In the genomic region with DNA sequence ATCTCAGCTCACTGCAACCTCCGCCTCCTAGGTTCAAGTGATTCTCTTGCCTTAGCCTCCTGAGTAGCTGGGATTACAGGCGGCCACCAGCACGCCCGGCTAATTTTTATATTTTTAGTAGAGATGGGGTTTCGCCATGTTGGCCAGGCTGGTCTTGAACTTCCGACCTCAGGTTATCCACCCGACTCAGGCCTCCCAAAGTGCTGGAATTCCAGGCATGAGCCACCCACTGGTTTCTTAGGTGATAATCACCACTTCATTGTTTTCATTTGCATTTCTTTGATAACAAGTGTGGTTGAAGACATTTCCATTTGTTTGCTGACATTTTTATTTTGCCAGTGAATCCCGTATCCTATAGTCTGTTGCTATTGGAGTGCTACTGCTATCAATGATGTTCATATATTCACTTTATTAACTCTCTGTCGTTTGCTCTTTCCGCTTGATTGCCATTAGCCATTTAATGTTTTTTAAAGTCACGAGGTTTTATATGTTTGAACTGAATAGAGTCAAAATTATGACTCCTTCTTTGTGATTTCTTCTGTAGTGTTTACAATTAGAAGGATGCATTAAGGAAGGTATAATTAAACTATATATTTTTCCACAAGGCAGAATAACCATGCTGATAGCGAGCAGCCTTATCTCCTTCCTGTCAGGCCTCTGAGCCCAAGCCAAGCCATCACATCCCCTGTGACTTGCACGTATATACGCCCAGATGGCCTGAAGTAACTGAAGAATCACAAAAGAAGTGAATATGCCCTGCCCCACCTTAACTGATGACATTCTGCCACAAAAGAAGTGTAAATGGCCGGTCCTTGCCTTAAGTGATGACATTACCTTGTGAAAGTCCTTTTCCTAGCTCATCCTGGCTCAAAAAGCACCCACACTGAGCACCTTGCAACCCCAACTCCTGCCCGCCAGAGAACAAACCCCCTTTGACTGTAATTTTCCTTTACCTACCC, we compare ENCODE assay signal across 1 cellular context.
TF ChIP-seq lines count a peak whose summit lies in the region.
"Not testable (repeated sequence)": the region's sequence is repeated elsewhere in the genome, so short reads cannot be mapped to it uniquely, and the experiment has no call there.

No MANE protein-coding gene starts in this region.

TF ChIP-seq in K562, 482 proteins besides CTCF, POLR2A, EP300 and RAD21 (continued from another document):
- TF ChIP-seq NR2C2 (CRISPR knock-in tag; IDR thresholded peaks at IDR 0.05), result not testable (repeated sequence)
- TF ChIP-seq NR2C2 (tag; IDR thresholded peaks at IDR 0.05) (0 out of 2 replicates have a peak, but pooled peaks have one; percentile 25), RBFOX2 (IDR thresholded peaks at IDR 0.05; ENCODE audit: low read depth, low read length) (peak; percentile 40), CREM (IDR thresholded peaks at IDR 0.05; ENCODE audit: low read depth) (peak; percentile 56; the same call in 1 of the 2 replicates), DDX20 (tag; IDR thresholded peaks at IDR 0.05; ENCODE audit: low read depth) (0 out of 2 replicates have a peak, but pooled peaks have one; percentile 16), HDAC1 (IDR thresholded peaks at IDR 0.05) (peak in 1 of 2 experiments; percentile 45; a peak in 1 of 4 replicates), POLR2H (tag; IDR thresholded peaks at IDR 0.05; ENCODE audit: low read depth) (peak; percentile 62), RCOR1 (IDR thresholded peaks at IDR 0.05; ENCODE audit: borderline replicate concordance in 1 of 2, low read depth in 2 of 2, low read length in 2 of 2) (peak in 1 of 2 experiments; percentile 55; a peak in 2 of 4 replicates), NFRKB (IDR thresholded peaks at IDR 0.05; ENCODE audit: low read depth) (peak; percentile 78; the same call in 1 of the 2 replicates), ETV5 (CRISPR knock-in tag; IDR thresholded peaks at IDR 0.05; ENCODE audit: low read depth) (peak; percentile 73; the same call in 1 of the 2 replicates), NFE2 (IDR thresholded peaks at IDR 0.05; ENCODE audit: low read depth) (peak; percentile 52; the same call in 1 of the 2 replicates), ETV1 (tag; conservative IDR thresholded peaks at IDR 0.05; ENCODE audit: low read depth) (peak; percentile 93), SMARCA4 (IDR thresholded peaks at IDR 0.05) (peak; percentile 88), DPF2 (IDR thresholded peaks at IDR 0.05) (peak; percentile 93), ZNF589 (CRISPR knock-in tag; IDR thresholded peaks at IDR 0.05; ENCODE audit: low read depth) (0 out of 2 replicates have a peak, but pooled peaks have one; percentile 55), MAFG (tag; conservative IDR thresholded peaks at IDR 0.05) (0 out of 2 replicates have a peak, but pooled peaks have one; percentile 20), SMARCC2 (IDR thresholded peaks at IDR 0.05; ENCODE audit: low read depth) (peak; percentile 56; the same call in 1 of the 2 replicates), SUPT5H (IDR thresholded peaks at IDR 0.05) (0 out of 2 replicates have a peak, but pooled peaks have one; percentile 43), PML (IDR thresholded peaks at IDR 0.05; ENCODE audit: low read length) (0 out of 2 replicates have a peak, but pooled peaks have one; percentile 46), TEAD2 (tag; IDR thresholded peaks at IDR 0.05) (0 out of 2 replicates have a peak, but pooled peaks have one; percentile 34), DMBX1 (CRISPR knock-in tag; IDR thresholded peaks at IDR 0.05; ENCODE audit: borderline replicate concordance) (peak; percentile 24; the same call in 1 of the 2 replicates), MTA2 (IDR thresholded peaks at IDR 0.05; ENCODE audit: low read depth) (peak; percentile 65), TRIM24 (IDR thresholded peaks at IDR 0.05) (peak; percentile 66 to 68), NCOA2 (IDR thresholded peaks at IDR 0.05; ENCODE audit: partially characterized antibody in 2 of 2) (peak; percentile 21 to 59), RFX1 (IDR thresholded peaks at IDR 0.05) (peak; percentile 70), SMAD4 (CRISPR knock-in tag; conservative IDR thresholded peaks at IDR 0.05) (peak; percentile 31; the same call in 1 of the 2 replicates)
- TF ChIP-seq, protein P1, sequence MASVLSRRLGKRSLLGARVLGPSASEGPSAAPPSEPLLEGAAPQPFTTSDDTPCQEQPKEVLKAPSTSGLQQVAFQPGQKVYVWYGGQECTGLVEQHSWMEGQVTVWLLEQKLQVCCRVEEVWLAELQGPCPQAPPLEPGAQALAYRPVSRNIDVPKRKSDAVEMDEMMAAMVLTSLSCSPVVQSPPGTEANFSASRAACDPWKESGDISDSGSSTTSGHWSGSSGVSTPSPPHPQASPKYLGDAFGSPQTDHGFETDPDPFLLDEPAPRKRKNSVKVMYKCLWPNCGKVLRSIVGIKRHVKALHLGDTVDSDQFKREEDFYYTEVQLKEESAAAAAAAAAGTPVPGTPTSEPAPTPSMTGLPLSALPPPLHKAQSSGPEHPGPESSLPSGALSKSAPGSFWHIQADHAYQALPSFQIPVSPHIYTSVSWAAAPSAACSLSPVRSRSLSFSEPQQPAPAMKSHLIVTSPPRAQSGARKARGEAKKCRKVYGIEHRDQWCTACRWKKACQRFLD (CRISPR knock-in tag; IDR thresholded peaks at IDR 0.05), result 0 out of 2 replicates have a peak, but pooled peaks have one; percentile 45
- TF ChIP-seq, protein P2, sequence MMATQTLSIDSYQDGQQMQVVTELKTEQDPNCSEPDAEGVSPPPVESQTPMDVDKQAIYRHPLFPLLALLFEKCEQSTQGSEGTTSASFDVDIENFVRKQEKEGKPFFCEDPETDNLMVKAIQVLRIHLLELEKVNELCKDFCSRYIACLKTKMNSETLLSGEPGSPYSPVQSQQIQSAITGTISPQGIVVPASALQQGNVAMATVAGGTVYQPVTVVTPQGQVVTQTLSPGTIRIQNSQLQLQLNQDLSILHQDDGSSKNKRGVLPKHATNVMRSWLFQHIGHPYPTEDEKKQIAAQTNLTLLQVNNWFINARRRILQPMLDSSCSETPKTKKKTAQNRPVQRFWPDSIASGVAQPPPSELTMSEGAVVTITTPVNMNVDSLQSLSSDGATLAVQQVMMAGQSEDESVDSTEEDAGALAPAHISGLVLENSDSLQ (IDR thresholded peaks at IDR 0.05), result peak; percentile 61
- TF ChIP-seq, protein P3, sequence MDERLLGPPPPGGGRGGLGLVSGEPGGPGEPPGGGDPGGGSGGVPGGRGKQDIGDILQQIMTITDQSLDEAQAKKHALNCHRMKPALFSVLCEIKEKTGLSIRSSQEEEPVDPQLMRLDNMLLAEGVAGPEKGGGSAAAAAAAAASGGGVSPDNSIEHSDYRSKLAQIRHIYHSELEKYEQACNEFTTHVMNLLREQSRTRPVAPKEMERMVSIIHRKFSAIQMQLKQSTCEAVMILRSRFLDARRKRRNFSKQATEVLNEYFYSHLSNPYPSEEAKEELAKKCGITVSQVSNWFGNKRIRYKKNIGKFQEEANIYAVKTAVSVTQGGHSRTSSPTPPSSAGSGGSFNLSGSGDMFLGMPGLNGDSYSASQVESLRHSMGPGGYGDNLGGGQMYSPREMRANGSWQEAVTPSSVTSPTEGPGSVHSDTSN (CRISPR knock-in tag; IDR thresholded peaks at IDR 0.05; ENCODE audit: low read depth), result not testable (repeated sequence)
- TF ChIP-seq, protein P3 (tag; conservative IDR thresholded peaks at IDR 0.05; ENCODE audit: low read depth), result 0 out of 2 replicates have a peak, but pooled peaks have one; percentile 30
- TF ChIP-seq, protein P4, sequence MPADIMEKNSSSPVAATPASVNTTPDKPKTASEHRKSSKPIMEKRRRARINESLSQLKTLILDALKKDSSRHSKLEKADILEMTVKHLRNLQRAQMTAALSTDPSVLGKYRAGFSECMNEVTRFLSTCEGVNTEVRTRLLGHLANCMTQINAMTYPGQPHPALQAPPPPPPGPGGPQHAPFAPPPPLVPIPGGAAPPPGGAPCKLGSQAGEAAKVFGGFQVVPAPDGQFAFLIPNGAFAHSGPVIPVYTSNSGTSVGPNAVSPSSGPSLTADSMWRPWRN (IDR thresholded peaks at IDR 0.05; ENCODE audit: low read depth), result 0 out of 2 replicates have a peak, but pooled peaks have one; percentile 4
- TF ChIP-seq, protein P5, sequence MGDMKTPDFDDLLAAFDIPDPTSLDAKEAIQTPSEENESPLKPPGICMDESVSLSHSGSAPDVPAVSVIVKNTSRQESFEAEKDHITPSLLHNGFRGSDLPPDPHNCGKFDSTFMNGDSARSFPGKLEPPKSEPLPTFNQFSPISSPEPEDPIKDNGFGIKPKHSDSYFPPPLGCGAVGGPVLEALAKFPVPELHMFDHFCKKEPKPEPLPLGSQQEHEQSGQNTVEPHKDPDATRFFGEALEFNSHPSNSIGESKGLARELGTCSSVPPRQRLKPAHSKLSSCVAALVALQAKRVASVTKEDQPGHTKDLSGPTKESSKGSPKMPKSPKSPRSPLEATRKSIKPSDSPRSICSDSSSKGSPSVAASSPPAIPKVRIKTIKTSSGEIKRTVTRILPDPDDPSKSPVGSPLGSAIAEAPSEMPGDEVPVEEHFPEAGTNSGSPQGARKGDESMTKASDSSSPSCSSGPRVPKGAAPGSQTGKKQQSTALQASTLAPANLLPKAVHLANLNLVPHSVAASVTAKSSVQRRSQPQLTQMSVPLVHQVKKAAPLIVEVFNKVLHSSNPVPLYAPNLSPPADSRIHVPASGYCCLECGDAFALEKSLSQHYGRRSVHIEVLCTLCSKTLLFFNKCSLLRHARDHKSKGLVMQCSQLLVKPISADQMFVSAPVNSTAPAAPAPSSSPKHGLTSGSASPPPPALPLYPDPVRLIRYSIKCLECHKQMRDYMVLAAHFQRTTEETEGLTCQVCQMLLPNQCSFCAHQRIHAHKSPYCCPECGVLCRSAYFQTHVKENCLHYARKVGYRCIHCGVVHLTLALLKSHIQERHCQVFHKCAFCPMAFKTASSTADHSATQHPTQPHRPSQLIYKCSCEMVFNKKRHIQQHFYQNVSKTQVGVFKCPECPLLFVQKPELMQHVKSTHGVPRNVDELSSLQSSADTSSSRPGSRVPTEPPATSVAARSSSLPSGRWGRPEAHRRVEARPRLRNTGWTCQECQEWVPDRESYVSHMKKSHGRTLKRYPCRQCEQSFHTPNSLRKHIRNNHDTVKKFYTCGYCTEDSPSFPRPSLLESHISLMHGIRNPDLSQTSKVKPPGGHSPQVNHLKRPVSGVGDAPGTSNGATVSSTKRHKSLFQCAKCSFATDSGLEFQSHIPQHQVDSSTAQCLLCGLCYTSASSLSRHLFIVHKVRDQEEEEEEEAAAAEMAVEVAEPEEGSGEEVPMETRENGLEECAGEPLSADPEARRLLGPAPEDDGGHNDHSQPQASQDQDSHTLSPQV (IDR thresholded peaks at IDR 0.05), result peak; percentile 43
- TF ChIP-seq, protein P6, sequence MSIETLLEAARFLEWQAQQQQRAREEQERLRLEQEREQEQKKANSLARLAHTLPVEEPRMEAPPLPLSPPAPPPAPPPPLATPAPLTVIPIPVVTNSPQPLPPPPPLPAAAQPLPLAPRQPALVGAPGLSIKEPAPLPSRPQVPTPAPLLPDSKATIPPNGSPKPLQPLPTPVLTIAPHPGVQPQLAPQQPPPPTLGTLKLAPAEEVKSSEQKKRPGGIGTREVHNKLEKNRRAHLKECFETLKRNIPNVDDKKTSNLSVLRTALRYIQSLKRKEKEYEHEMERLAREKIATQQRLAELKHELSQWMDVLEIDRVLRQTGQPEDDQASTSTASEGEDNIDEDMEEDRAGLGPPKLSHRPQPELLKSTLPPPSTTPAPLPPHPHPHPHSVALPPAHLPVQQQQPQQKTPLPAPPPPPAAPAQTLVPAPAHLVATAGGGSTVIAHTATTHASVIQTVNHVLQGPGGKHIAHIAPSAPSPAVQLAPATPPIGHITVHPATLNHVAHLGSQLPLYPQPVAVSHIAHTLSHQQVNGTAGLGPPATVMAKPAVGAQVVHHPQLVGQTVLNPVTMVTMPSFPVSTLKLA (conservative IDR thresholded peaks at IDR 0.05), result peak in 1 of 2 experiments; percentile 43; a peak in 1 of 4 replicates
- TF ChIP-seq, protein P7, sequence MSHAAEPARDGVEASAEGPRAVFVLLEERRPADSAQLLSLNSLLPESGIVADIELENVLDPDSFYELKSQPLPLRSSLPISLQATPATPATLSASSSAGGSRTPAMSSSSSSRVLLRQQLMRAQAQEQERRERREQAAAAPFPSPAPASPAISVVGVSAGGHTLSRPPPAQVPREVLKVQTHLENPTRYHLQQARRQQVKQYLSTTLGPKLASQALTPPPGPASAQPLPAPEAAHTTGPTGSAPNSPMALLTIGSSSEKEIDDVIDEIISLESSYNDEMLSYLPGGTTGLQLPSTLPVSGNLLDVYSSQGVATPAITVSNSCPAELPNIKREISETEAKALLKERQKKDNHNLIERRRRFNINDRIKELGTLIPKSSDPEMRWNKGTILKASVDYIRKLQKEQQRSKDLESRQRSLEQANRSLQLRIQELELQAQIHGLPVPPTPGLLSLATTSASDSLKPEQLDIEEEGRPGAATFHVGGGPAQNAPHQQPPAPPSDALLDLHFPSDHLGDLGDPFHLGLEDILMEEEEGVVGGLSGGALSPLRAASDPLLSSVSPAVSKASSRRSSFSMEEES (CRISPR knock-in tag; IDR thresholded peaks at IDR 0.05), result peak; percentile 74
